In genomic region chr14:38342803-38343202, GRCh38 we compare ENCODE assay signal across 1 cellular context.
TF ChIP-seq lines count a peak whose summit lies in the region.

No MANE protein-coding gene starts in this region.

TF ChIP-seq in SK-N-SH, 30 proteins besides CTCF, POLR2A, EP300 and RAD21 (continued from another document):
- TF ChIP-seq, protein P1, sequence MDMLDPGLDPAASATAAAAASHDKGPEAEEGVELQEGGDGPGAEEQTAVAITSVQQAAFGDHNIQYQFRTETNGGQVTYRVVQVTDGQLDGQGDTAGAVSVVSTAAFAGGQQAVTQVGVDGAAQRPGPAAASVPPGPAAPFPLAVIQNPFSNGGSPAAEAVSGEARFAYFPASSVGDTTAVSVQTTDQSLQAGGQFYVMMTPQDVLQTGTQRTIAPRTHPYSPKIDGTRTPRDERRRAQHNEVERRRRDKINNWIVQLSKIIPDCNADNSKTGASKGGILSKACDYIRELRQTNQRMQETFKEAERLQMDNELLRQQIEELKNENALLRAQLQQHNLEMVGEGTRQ (IDR thresholded peaks at IDR 0.05; ENCODE audit: borderline replicate concordance, low read depth, low read length), result no peak
